Comparison of ENCODE assay signal across 16 cellular contexts in genomic region chr13:37476874-37477273, GRCh38.
DNase-seq lines count a peak whose midpoint lies in the region; ATAC-seq and TF ChIP-seq lines count a peak whose summit lies in the region.
"Had no signal": no experiment of that assay in that cellular context is flagged by ENCODE, and none has a peak within 500 bp of the region (broad histone marks: within the 10 kb centered on the region; RNA-seq: fewer than 3 reads in every experiment).

No MANE protein-coding gene starts in this region.

- H3K4me1 ChIP-seq in SK-N-SH (ENCODE audit: control insufficient read depth in 1 of 2, insufficient read depth in 2 of 2, low read depth in 1 of 2, low read length in 1 of 2), result peaks cover 0 to 14% of the 10 kb centered on the region in 2 experiments; a peak in 3 of 4 replicates

- 17% methylated on average over 4 of the region's 4 CpGs for WGBS in SK-N-SH (ENCODE audit: low lambda C conversion rate)

- no peaks in the 10 kb centered on the region for H3K9me3 ChIP-seq in SK-N-SH

- H3K36me3 Mint-ChIP-seq in nephron (ENCODE audit: low read depth), result no peaks in the 10 kb centered on the region
- no peaks in the 10 kb centered on the region for H3K36me3 Mint-ChIP-seq in activated CD8-positive, alpha-beta T cell treated with anti-CD3 and anti-CD28 coated beads for 36 hours (ENCODE audit: low read depth)
- H3K36me3 Mint-ChIP-seq in effector memory CD8-positive, alpha-beta T cell (ENCODE audit: insufficient read depth), result no peaks in the 10 kb centered on the region
- H3K36me3 Mint-ChIP-seq: IgD-negative memory B cell had no signal

- no peak for TF ChIP-seq RAD21 in SK-N-SH (IDR thresholded peaks at IDR 0.05; ENCODE audit: low read length)

- no peaks in the 10 kb centered on the region for H3K9me3 Mint-ChIP-seq in nephron
- peaks cover 1% of the 10 kb centered on the region for H3K9me3 Mint-ChIP-seq in activated CD8-positive, alpha-beta T cell treated with anti-CD3 and anti-CD28 coated beads for 36 hours
- peaks cover 9 to 14% of the 10 kb centered on the region in 2 donors for H3K9me3 Mint-ChIP-seq in effector memory CD8-positive, alpha-beta T cell

- H3K4me2 ChIP-seq in SK-N-SH, result 0 out of 2 replicates have a peak overlapping the region, but pooled peaks have one; percentile 48

- peaks cover 26% of the 10 kb centered on the region for H3K4me1 Mint-ChIP-seq in nephron
- H3K4me1 Mint-ChIP-seq in activated CD8-positive, alpha-beta T cell treated with anti-CD3 and anti-CD28 coated beads for 36 hours (ENCODE audit: low read depth), result no peaks in the 10 kb centered on the region
- no peaks in the 10 kb centered on the region for H3K4me1 Mint-ChIP-seq in effector memory CD8-positive, alpha-beta T cell (ENCODE audit: low read depth in 2 of 2)
- H3K4me1 Mint-ChIP-seq: IgD-negative memory B cell, immature natural killer cell, natural killer cell had no signal

- no peak for TF ChIP-seq EP300 in SK-N-SH (IDR thresholded peaks at IDR 0.05; ENCODE audit: borderline replicate concordance in 1 of 2, low read depth in 1 of 2, low read length in 1 of 2)

- H3K79me2 ChIP-seq in SK-N-SH (ENCODE audit: insufficient read depth), result no peaks in the 10 kb centered on the region

- no peaks in the 10 kb centered on the region for H3K9me2 ChIP-seq in SK-N-SH

- H4K20me1 ChIP-seq in SK-N-SH (ENCODE audit: insufficient read depth), result no peaks in the 10 kb centered on the region

- intact Hi-C loops in activated CD8-positive, alpha-beta T cell treated with anti-CD3 and anti-CD28 coated beads for 36 hours (cut with micrococcal nuclease), result no loop called here

- H3K4me3 ChIP-seq in SK-N-SH (ENCODE audit: low read depth in 2 of 2, low read length in 1 of 2) (no peak overlapping the region), fibroblast of mammary gland (ENCODE audit: control insufficient read depth, low read depth, low read length) (no peak overlapping the region)

- H3K27me3 Mint-ChIP-seq in nephron (ENCODE audit: low read depth), result no peaks in the 10 kb centered on the region
- H3K27me3 Mint-ChIP-seq in activated CD8-positive, alpha-beta T cell treated with anti-CD3 and anti-CD28 coated beads for 36 hours, result no peaks in the 10 kb centered on the region
- H3K27me3 Mint-ChIP-seq in effector memory CD8-positive, alpha-beta T cell, result no peaks in the 10 kb centered on the region
- H3K27me3 Mint-ChIP-seq: IgD-negative memory B cell had no signal

- H3K27ac Mint-ChIP-seq in nephron, result peak overlapping the region in 2 of 3 experiments; percentile 34 to 75
- no peak overlapping the region for H3K27ac Mint-ChIP-seq in activated CD8-positive, alpha-beta T cell treated with anti-CD3 and anti-CD28 coated beads for 36 hours
- no peak overlapping the region for H3K27ac Mint-ChIP-seq in effector memory CD8-positive, alpha-beta T cell
- H3K27ac Mint-ChIP-seq: IgD-negative memory B cell, immature natural killer cell, natural killer cell had no signal

- peaks cover 23% of the 10 kb centered on the region for H3F3A ChIP-seq in SK-N-SH (replicated peaks; ENCODE audit: insufficient read depth)

- no peaks in the 10 kb centered on the region for H3K36me3 ChIP-seq in SK-N-SH (replicated peaks in 1 of 2; ENCODE audit: control insufficient read depth in 1 of 2, insufficient read depth in 2 of 2, low read length in 1 of 2)

- DNase-seq in ELF-1 (ENCODE audit: low read depth, low spot score) (peak; percentile 48), SK-N-SH (no peak), fibroblast of mammary gland (ENCODE audit: low read depth) (peak; percentile 63), HK-2 (ENCODE audit: unreplicated experiment) (no peak), nucleus accumbens (lab: John Stamatoyannopoulos, UW) (no peak)
- DNase-seq in activated CD8-positive, alpha-beta T cell treated with anti-CD3 and anti-CD28 coated beads for 36 hours, result no peak
- DNase-seq in effector memory CD8-positive, alpha-beta T cell, result no peak
- DNase-seq: activated CD4-positive, alpha-beta T cell treated with anti-CD3 and anti-CD28 coated beads for 48 hours; GOT3; immature natural killer cell; natural killer cell; NCI-H1930; SW 1271 had no signal

- no peak for ATAC-seq in activated CD8-positive, alpha-beta T cell treated with anti-CD3 and anti-CD28 coated beads for 36 hours
- no peak for ATAC-seq in effector memory CD8-positive, alpha-beta T cell (replicated peaks)
- ATAC-seq: natural killer cell had no signal

- H3K9ac ChIP-seq in SK-N-SH, result peak overlapping the region; percentile 30; the same call in 1 of the 2 replicates

- POLR2A ChIA-PET in SK-N-SH (lab: Yijun Ruan, JAX), result no interaction called here
- POLR2A ChIA-PET in activated CD8-positive, alpha-beta T cell treated with anti-CD3 and anti-CD28 coated beads for 36 hours (lab: Charles Lee), result no interaction called here

- CTCF ChIA-PET in SK-N-SH (lab: Yijun Ruan, JAX), result no interaction called here
- CTCF ChIA-PET in activated CD8-positive, alpha-beta T cell treated with anti-CD3 and anti-CD28 coated beads for 36 hours (lab: Charles Lee), result no interaction called here

- no peak for TF ChIP-seq CTCF in SK-N-SH (IDR thresholded peaks at IDR 0.05)
- no peak for TF ChIP-seq CTCF in fibroblast of mammary gland (conservative IDR thresholded peaks at IDR 0.05; ENCODE audit: control insufficient read depth, insufficient read depth, low read depth, low read length)
- TF ChIP-seq CTCF in nephron (IDR thresholded peaks at IDR 0.05; ENCODE audit: unreplicated experiment in 3 of 3), result no peak
- no peak for TF ChIP-seq CTCF in activated CD8-positive, alpha-beta T cell treated with anti-CD3 and anti-CD28 coated beads for 36 hours (IDR thresholded peaks at IDR 0.05)

- H2AFZ ChIP-seq in SK-N-SH (ENCODE audit: low read depth), result peak overlapping the region; percentile 68

- H3K4me3 Mint-ChIP-seq in nephron, result no peak overlapping the region
- H3K4me3 Mint-ChIP-seq in activated CD8-positive, alpha-beta T cell treated with anti-CD3 and anti-CD28 coated beads for 36 hours, result no peak overlapping the region
- H3K4me3 Mint-ChIP-seq in effector memory CD8-positive, alpha-beta T cell, result no peak overlapping the region
- H3K4me3 Mint-ChIP-seq: IgD-negative memory B cell, immature natural killer cell, natural killer cell had no signal

- H3K27me3 ChIP-seq in SK-N-SH (ENCODE audit: insufficient read depth), result no peaks in the 10 kb centered on the region

- H3K27ac ChIP-seq in SK-N-SH (ENCODE audit: low read depth in 2 of 2, low read length in 1 of 2), result peak overlapping the region in 1 of 2 experiments; percentile 68; a peak in 2 of 4 replicates
- H3K27ac ChIP-seq: RWPE1 had no signal

TF ChIP-seq in SK-N-SH, 30 proteins besides CTCF, POLR2A, EP300 and RAD21:
- TF ChIP-seq FOSL2 (IDR thresholded peaks at IDR 0.05; ENCODE audit: borderline replicate concordance, low read depth), result no peak
- TF ChIP-seq SMC3 (IDR thresholded peaks at IDR 0.05; ENCODE audit: low read depth, low read length), result no peak
- TF ChIP-seq RFX5 (IDR thresholded peaks at IDR 0.05; ENCODE audit: low read length), result no peak
- no peak for TF ChIP-seq JUND (IDR thresholded peaks at IDR 0.05)
- TF ChIP-seq TCF12 (IDR thresholded peaks at IDR 0.05), result no peak

Comparison
In these comparisons a context has a peak if more than half of its experiments do, and no peak if none do; other contexts are left out.
1. DNase-seq: peak in ELF-1 (single experiment) and fibroblast of mammary gland (single experiment); none in SK-N-SH (single experiment), HK-2 (single experiment), activated CD8-positive, alpha-beta T cell treated with anti-CD3 and anti-CD28 coated beads for 36 hours (single experiment), effector memory CD8-positive, alpha-beta T cell (0 of 3) and nucleus accumbens (0 of 56).
2. H3K27ac Mint-ChIP-seq: peak in nephron (2 of 3); none in activated CD8-positive, alpha-beta T cell treated with anti-CD3 and anti-CD28 coated beads for 36 hours (single experiment) and effector memory CD8-positive, alpha-beta T cell (0 of 2).